In the genomic region with DNA sequence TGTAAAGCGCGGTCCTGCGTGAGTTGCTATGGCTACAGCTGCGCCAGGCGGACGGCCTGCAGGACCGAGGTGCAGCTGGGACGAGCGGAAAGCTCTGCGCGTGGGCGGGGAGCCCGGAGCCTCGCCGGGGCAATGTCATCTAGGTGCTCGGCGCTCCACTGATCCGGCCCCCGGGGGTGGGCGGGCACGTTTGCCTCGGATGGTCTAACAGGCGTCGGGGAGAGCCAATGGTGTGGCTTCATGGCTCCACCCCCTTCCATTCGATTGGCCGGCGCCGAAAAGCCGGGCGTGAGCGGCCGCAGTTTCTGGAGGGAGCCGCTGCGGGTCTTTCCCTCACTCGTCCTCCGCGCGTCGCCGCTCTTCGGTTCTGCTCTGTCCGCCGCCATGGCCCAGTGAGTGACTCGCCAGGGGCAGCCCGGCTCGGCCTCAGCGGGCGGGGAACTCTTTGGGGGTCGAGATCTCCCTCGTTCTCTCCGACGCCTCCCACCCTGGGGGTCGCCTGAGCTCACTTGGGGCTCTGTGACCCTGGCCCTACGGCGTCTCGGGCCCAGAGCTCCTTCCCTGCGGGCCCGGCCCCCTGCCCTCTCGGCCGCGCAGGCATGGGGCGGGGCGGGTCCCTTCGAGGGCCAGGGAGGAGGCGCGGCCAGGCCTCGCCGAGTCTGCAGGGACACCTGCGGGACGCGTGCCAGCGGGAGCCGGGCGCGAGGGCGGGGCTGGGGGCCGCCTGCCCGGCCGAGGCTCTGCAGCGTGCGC, we compare ENCODE assay signal across 8 cellular contexts.
A peak's percentile ranks its signal among the peaks of the same experiment; 100 is the strongest.
DNase-seq lines count a peak whose midpoint lies in the region; ATAC-seq and TF ChIP-seq lines count a peak whose summit lies in the region.

Gene PGD (plus strand): TSS at position 331 of the 753 bp plus-strand sequence. CDS start 54 bp downstream, at position 385.

- ATAC-seq in HG03196 (IDR thresholded peaks at IDR 0.05; ENCODE audit: unreplicated experiment): peak; percentile 91

- DNase-seq in AG08395 (ENCODE audit: low spot score) (peak; percentile 100), NCI-H345 (lab: John Stamatoyannopoulos, UW) (peak; percentile 98), inferior parietal cortex (ENCODE audit: extremely low spot score) (peak; percentile 98)
- DNase-seq in activated CD4-positive, CD25-positive, alpha-beta regulatory T cell (lab: John Stamatoyannopoulos, UW): peak; percentile 94 to 97 (median 96)
- DNase-seq in central memory CD4-positive, alpha-beta T cell: peak; percentile 94
- peak; percentile 95 to 98 for DNase-seq in stimulated activated CD4-positive, alpha-beta T cell treated with anti-CD3 and anti-CD28 coated beads, Interleukin-12 subunit alpha, Interleukin-12 subunit beta, amount 100 ng/mL, for 24 hours (ENCODE audit: low read depth in 2 of 2)

- TF ChIP-seq POLR2A in GM18951 (IDR thresholded peaks at IDR 0.05; ENCODE audit: extremely low read depth, insufficient read depth, insufficient read length): peak; percentile 86

- in situ Hi-C loops in GM18951 (cut with MboI; ENCODE audit: low sequenced_read_pairs, unreplicated experiment): no loop called here

Comparison
In these comparisons a context has a peak if more than half of its experiments do, and no peak if none do; other contexts are left out.
1. Peak in every context shown above with its lines: DNase-seq and ATAC-seq.